ENCODE assay signal across 27 cellular contexts in the genomic region with DNA sequence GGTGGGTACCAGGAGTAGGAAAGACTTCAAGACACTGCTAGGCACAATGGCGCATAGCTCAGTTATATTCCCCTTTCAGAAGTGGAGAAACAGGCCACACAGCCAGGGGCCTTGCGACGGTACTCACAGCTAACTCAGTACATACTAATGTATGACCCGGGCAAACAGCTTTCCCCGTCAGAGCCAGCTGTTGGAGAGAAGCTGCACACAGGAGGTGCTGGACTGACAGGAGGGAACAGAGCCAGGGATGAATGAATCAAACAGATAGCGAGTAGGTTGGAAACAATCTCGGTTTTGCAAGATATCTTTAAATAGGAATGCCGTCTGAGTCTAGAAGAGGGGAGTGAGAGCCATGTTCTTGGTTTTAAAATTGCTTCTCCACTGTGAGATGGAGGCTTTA. TPM values are rescaled to one million over a fixed set of nuclear protein-coding genes. Genes with fewer than 3 reads are reported as not detected.
DNase-seq lines count a peak whose midpoint lies in the region; ATAC-seq, FAIRE-seq and TF ChIP-seq lines count a peak whose summit lies in the region.
"Had no signal": no experiment of that assay in that cellular context is flagged by ENCODE, and none has a peak within 500 bp of the region (broad histone marks: within the 10 kb centered on the region; RNA-seq: fewer than 3 reads in every experiment).

No MANE protein-coding gene starts in this region.

- H3K9me3 Mint-ChIP-seq in neural progenitor cell, result no peaks in the 10 kb centered on the region
- H3K9me3 Mint-ChIP-seq: activated naive CD4-positive, alpha-beta T cell treated with anti-CD3 and anti-CD28 coated beads, Interleukin-2, amount 10 ng/mL, durations not matched to agents 7 days and 5 days; natural killer cell had no signal

- no peak for DNase-seq in H1 (ENCODE audit: low read depth in 1 of 2, low spot score in 2 of 2)
- peak; percentile 64 for DNase-seq in left cardiac atrium
- no peak for DNase-seq in neural progenitor cell (ENCODE audit: low spot score)
- no peak for DNase-seq in tibial nerve (ENCODE audit: low spot score in 2 of 2)
- no peak for DNase-seq in NCI-H2196 treated with DMSO at 0.1 percent for 48 hours (lab: John Stamatoyannopoulos, UW; ENCODE audit: unreplicated experiment)
- DNase-seq: activated naive CD4-positive, alpha-beta T cell treated with anti-CD3 and anti-CD28 coated beads, Interleukin-2, amount 10 ng/mL, durations not matched to agents 7 days and 5 days; CD4-positive, CD25-positive, alpha-beta regulatory T cell; EL; left colon; midbrain; natural killer cell; NCI-H187; NCI-H2227 treated with DMSO at 0.1 percent for 48 hours; NCI-H82; SHP77 treated with DMSO at 0.1 percent for 48 hours; small intestine; stimulated activated CD4-positive, alpha-beta T cell treated with anti-CD3 and anti-CD28 coated beads, Interleukin-2, amount 100 ng/mL, for 24 hours; T-helper 9 cell; testis had no signal

- H2BK15ac ChIP-seq in H1 (ENCODE audit: low read length), result 0 out of 2 replicates have a peak overlapping the region, but pooled peaks have one; percentile 46

- no peaks in the 10 kb centered on the region for H3K36me3 Mint-ChIP-seq in neural progenitor cell
- H3K36me3 Mint-ChIP-seq: activated naive CD4-positive, alpha-beta T cell treated with anti-CD3 and anti-CD28 coated beads, Interleukin-2, amount 10 ng/mL, durations not matched to agents 7 days and 5 days; CD4-positive, CD25-positive, alpha-beta regulatory T cell; natural killer cell had no signal

- no peak overlapping the region for H3K56ac ChIP-seq in H1 (replicated peaks; ENCODE audit: insufficient read length, low read depth, low read length)

- no peak overlapping the region for H2BK5ac ChIP-seq in H1 (ENCODE audit: low read depth, low read length)

- no peaks in the 10 kb centered on the region for H3F3A ChIP-seq in neural progenitor cell (ENCODE audit: low read depth)

- H3K27ac Mint-ChIP-seq in neural progenitor cell, result peak overlapping the region; percentile 9
- H3K27ac Mint-ChIP-seq: activated naive CD4-positive, alpha-beta T cell treated with anti-CD3 and anti-CD28 coated beads, Interleukin-2, amount 10 ng/mL, durations not matched to agents 7 days and 5 days; CD4-positive, CD25-positive, alpha-beta regulatory T cell; natural killer cell; progenitor cell of endocrine pancreas had no signal

- H3K9me3 ChIP-seq in H1 (ENCODE audit: insufficient read depth in 2 of 2, low read depth in 1 of 2, low read length in 1 of 2) (no peaks in the 10 kb centered on the region), neural progenitor cell (ENCODE audit: low read depth) (no peaks in the 10 kb centered on the region), tibial nerve (no peaks in the 10 kb centered on the region)
- H3K9me3 ChIP-seq: testis had no signal

- H3K27me3 ChIP-seq in H1 (replicated peaks in 1 of 4; ENCODE audit: control insufficient read depth in 3 of 4, extremely low read depth in 1 of 4, insufficient read depth in 3 of 4, low read length in 3 of 4) (no peaks in the 10 kb centered on the region), neural progenitor cell (no peaks in the 10 kb centered on the region), tibial nerve (no peaks in the 10 kb centered on the region)
- H3K27me3 ChIP-seq: testis had no signal

- no peak overlapping the region for H2BK120ac ChIP-seq in H1 (replicated peaks; ENCODE audit: low read depth, low read length)

- H3K4me1 ChIP-seq in H1 (replicated peaks in 1 of 4; ENCODE audit: control insufficient read depth in 3 of 4, insufficient read depth in 4 of 4, low read length in 3 of 4), result peaks cover 0 to 15% (median 6%) of the 10 kb centered on the region in 4 experiments; a peak in 4 of 7 replicates
- H3K4me1 ChIP-seq in neural progenitor cell, result peaks cover 27% of the 10 kb centered on the region
- H3K4me1 ChIP-seq in tibial nerve, result peaks cover 0 to 83% (median 47%) of the 10 kb centered on the region in 4 donors
- H3K4me1 ChIP-seq: testis had no signal

- H3K9ac ChIP-seq in H1 (replicated peaks in 1 of 4; ENCODE audit: extremely low read depth in 1 of 4, low read depth in 3 of 4, low read length in 3 of 4) (no peak overlapping the region), neural progenitor cell (no peak overlapping the region)

- CTCF ChIA-PET in H1 (lab: Charles Lee; ENCODE audit: partially characterized antibody), result interaction anchor here (0.7 to 1.1 kb wide), 4 partner anchors 12 to 197 kb away, joined by 3 to 4 read pairs (median 3); no protein-coding TSS in a partner anchor

- H4K20me1 ChIP-seq in H1 (replicated peaks in 1 of 2; ENCODE audit: control insufficient read depth in 1 of 2, insufficient read depth in 2 of 2, low read length in 2 of 2) (peaks cover 0 to 1% of the 10 kb centered on the region in 2 experiments), neural progenitor cell (ENCODE audit: low read depth) (no peaks in the 10 kb centered on the region)

- H3K36me3 ChIP-seq in H1 (ENCODE audit: control insufficient read depth in 2 of 4, insufficient read depth in 4 of 4, low read length in 3 of 4), result no peaks in the 10 kb centered on the region
- no peaks in the 10 kb centered on the region for H3K36me3 ChIP-seq in neural progenitor cell
- no peaks in the 10 kb centered on the region for H3K36me3 ChIP-seq in tibial nerve

- H4K8ac ChIP-seq in H1 (ENCODE audit: extremely low read depth, insufficient read depth, low read length), result no peak overlapping the region

- TF ChIP-seq EP300 in H1 (IDR thresholded peaks at IDR 0.05; ENCODE audit: borderline replicate concordance in 1 of 2, low read depth in 2 of 2, low read length in 2 of 2) (no peak), tibial nerve (IDR thresholded peaks at IDR 0.05) (no peak)

- H3K27ac ChIP-seq in H1 (ENCODE audit: low read depth, low read length) (no peak overlapping the region), neural progenitor cell (no peak overlapping the region), tibial nerve (peak overlapping the region in 3 of 4 donors; percentile 36 to 92 (median 76))
- H3K27ac ChIP-seq: testis had no signal

- H3K79me2 ChIP-seq in H1 (ENCODE audit: control insufficient read depth in 1 of 2, insufficient read depth in 2 of 2, low read length in 2 of 2) (no peaks in the 10 kb centered on the region), neural progenitor cell (ENCODE audit: low read depth) (no peaks in the 10 kb centered on the region)

- H3K79me1 ChIP-seq in H1 (ENCODE audit: low read depth, low read length), result no peaks in the 10 kb centered on the region

- intact Hi-C loops in left cardiac atrium (cut with DNase I), result no loop called here

- TF ChIP-seq POLR2A in H1 (IDR thresholded peaks at IDR 0.05; ENCODE audit: control extremely low read depth in 1 of 2, low read depth in 2 of 2, low read length in 2 of 2) (no peak), tibial nerve (IDR thresholded peaks at IDR 0.05) (no peak)

- no peak overlapping the region for H3K4ac ChIP-seq in H1 (replicated peaks; ENCODE audit: insufficient read length, low read depth, low read length)

- H3K4me3 Mint-ChIP-seq in neural progenitor cell, result no peak overlapping the region
- H3K4me3 Mint-ChIP-seq: activated naive CD4-positive, alpha-beta T cell treated with anti-CD3 and anti-CD28 coated beads, Interleukin-2, amount 10 ng/mL, durations not matched to agents 7 days and 5 days; CD4-positive, CD25-positive, alpha-beta regulatory T cell; natural killer cell had no signal

- H3K4me3 ChIP-seq in H1 (ENCODE audit: extremely low read depth in 1 of 4, insufficient read depth in 2 of 4, low read depth in 3 of 4, low read length in 4 of 4) (no peak overlapping the region), neural progenitor cell (no peak overlapping the region), tibial nerve (no peak overlapping the region)
- H3K4me3 ChIP-seq: testis had no signal

- no peak for TF ChIP-seq CTCF in H1 (IDR thresholded peaks at IDR 0.05; ENCODE audit: control extremely low read depth in 1 of 3, insufficient read depth in 1 of 3, low read depth in 1 of 3, low read length in 3 of 3)
- TF ChIP-seq CTCF in neural progenitor cell (IDR thresholded peaks at IDR 0.05), result no peak
- TF ChIP-seq CTCF in tibial nerve (IDR thresholded peaks at IDR 0.05), result no peak

- no peak overlapping the region for H2AK5ac ChIP-seq in H1 (ENCODE audit: low read depth, low read length)

- no peak overlapping the region for H2BK20ac ChIP-seq in H1 (ENCODE audit: low read length)

- H4K91ac ChIP-seq in H1 (replicated peaks; ENCODE audit: insufficient read length, low read length), result peak overlapping the region; percentile 20

- ATAC-seq in left cardiac atrium, result peak; percentile 86 to 94
- ATAC-seq in HG03457 (IDR thresholded peaks at IDR 0.05; ENCODE audit: unreplicated experiment), result no peak
- ATAC-seq in GM19455 (IDR thresholded peaks at IDR 0.05; ENCODE audit: unreplicated experiment), result no peak
- ATAC-seq: HCT116, left colon, natural killer cell had no signal

- no peak for FAIRE-seq in H1 (lab: Jason Lieb, UNC)
- FAIRE-seq: D721Med, endometrium, small intestine had no signal

- 96% methylated on average over 8 of the region's 8 CpGs; no CpG with 5 or more reads in 1 of the 2 experiments for WGBS in H1 (ENCODE audit: extremely low coverage in 1 of 2, insufficient coverage in 1 of 2, insufficient read length in 1 of 2, insufficient replicate concordance in 2 of 2, low coverage in 1 of 2, low lambda C conversion rate in 2 of 2, missing lambda C conversion rate in 1 of 2), 2 experiments
- WGBS in tibial nerve, 2 donors, result 37 to 59% methylated on average over 8 of the region's 8 CpGs

- H3K4me2 ChIP-seq in H1 (ENCODE audit: insufficient read depth in 1 of 2, low read depth in 2 of 2, low read length in 2 of 2) (no peak overlapping the region), neural progenitor cell (no peak overlapping the region)

- H3K4me1 Mint-ChIP-seq in neural progenitor cell, result peaks cover 29% of the 10 kb centered on the region
- H3K4me1 Mint-ChIP-seq: activated naive CD4-positive, alpha-beta T cell treated with anti-CD3 and anti-CD28 coated beads, Interleukin-2, amount 10 ng/mL, durations not matched to agents 7 days and 5 days; CD4-positive, CD25-positive, alpha-beta regulatory T cell; natural killer cell had no signal

- H4K5ac ChIP-seq in H1 (ENCODE audit: insufficient read length, low read depth, low read length), result no peak overlapping the region

- H3K23ac ChIP-seq in H1 (ENCODE audit: insufficient read length), result no peak overlapping the region

- peaks cover 6% of the 10 kb centered on the region for H3K27me3 Mint-ChIP-seq in neural progenitor cell (ENCODE audit: insufficient read depth, low read depth)

- TF ChIP-seq RAD21 in H1 (IDR thresholded peaks at IDR 0.05 in 1 of 2, conservative IDR thresholded peaks at IDR 0.05 in 1 of 2; ENCODE audit: low read depth in 2 of 2, low read length in 2 of 2), result no peak

- peaks cover 4% of the 10 kb centered on the region; the same call in 1 of the 2 replicates for H3K23me2 ChIP-seq in H1 (ENCODE audit: low read depth, low read length)

- POLR2A ChIA-PET in H1 (lab: Charles Lee; ENCODE audit: partially characterized antibody), result no interaction called here

- H2BK12ac ChIP-seq in H1 (ENCODE audit: low read depth, low read length), result no peak overlapping the region

- H2AFZ ChIP-seq in H1 (ENCODE audit: low read length) (no peak overlapping the region), neural progenitor cell (replicated peaks) (no peak overlapping the region)

- H3K14ac ChIP-seq in H1 (ENCODE audit: insufficient read length), result no peak overlapping the region

- no peak overlapping the region for H3K18ac ChIP-seq in H1 (ENCODE audit: extremely low read depth, low read length)

RNA-seq across cellular contexts. Expression of a gene that starts 45.5 kb away (rescaled TPM):
- 3.9 and 4.5 TPM in 2 replicates for total RNA-seq in H1 (2021; fragmentation: NEBNext Ultra II Directional; extraction: Animal tissue kit (Norgen Biotek cat#: 25700))
- 2.8 and 3.6 TPM in 2 replicates for polyA plus RNA-seq in H1 (2011; rRNA removed)
- 1.8 TPM for polyA plus RNA-seq in H1 (2011; cell fraction: cytosol; rRNA removed)
- polyA plus RNA-seq in H1 (2011; cell fraction: nucleus; rRNA removed), result 3.3 TPM
- polyA plus RNA-seq in H1 (2012, experiment 1 of 2), result 3.0 to 4.3 TPM (median 3.6 TPM) in 4 replicates
- polyA plus RNA-seq in H1 (2012, experiment 2 of 2), result 3.8 TPM
- 3.2 TPM for polyA plus RNA-seq in H1 (2013, experiment 1 of 2)
- 3.4 TPM for polyA plus RNA-seq in H1 (2013, experiment 2 of 2)
- polyA minus RNA-seq in H1 (2011; rRNA and poly(A)+ RNA removed), result 1.8 and 2.8 TPM in 2 replicates
- 2.3 TPM for polyA minus RNA-seq in H1 (2011; cell fraction: cytosol; rRNA and poly(A)+ RNA removed)
- 2.1 TPM for polyA minus RNA-seq in H1 (2011; cell fraction: nucleus; rRNA and poly(A)+ RNA removed)
- total RNA-seq in left cardiac atrium (1 to 10 TPM; 3.6 to 3.9 TPM), neural progenitor cell (ENCODE audit: low replicate concordance) (2.5 and 2.8 TPM in 2 replicates), tibial nerve (10 to 100 TPM; 21.1 to 46.8 (median 35.3) TPM)
- total RNA-seq: CD4-positive, CD25-positive, alpha-beta regulatory T cell; fibroblast of lung; LHCN-M2; natural killer cell had no signal
- polyA plus RNA-seq: CD4-positive, CD25-positive, alpha-beta regulatory T cell; fibroblast of lung had no signal

Comparison
In these comparisons a context has a peak if more than half of its experiments do, and no peak if none do; other contexts are left out.
1. H3K27ac ChIP-seq: peak in tibial nerve (3 of 4); none in H1 (single experiment) and neural progenitor cell (single experiment).
2. ATAC-seq: peak in left cardiac atrium (2 of 2); none in HG03457 (single experiment) and GM19455 (single experiment).